Comparison of ENCODE assay signal across 1 cellular context in the genomic region with DNA sequence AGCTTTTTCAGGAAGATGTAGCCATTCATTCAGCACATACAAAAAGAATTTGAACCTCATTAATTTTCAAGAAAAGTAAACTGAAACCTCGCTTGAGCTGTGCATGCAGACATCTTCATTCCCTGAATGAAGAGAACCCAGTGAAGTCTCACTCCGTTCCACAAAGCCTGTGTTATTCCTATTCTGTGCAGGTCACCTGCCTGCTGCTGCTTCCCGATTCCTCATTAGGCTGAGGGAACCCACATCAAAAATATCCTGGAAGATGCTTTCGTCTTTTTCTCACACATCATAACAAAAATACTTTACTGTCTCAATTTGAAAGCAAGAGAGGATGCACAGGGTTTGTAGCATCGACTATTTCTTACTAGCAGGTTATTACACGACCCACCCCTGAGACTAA.
TF ChIP-seq lines count a peak whose summit lies in the region.

No MANE protein-coding gene starts in this region.

TF ChIP-seq in GM23338, 12 proteins besides CTCF, POLR2A, EP300 and RAD21 (continued from another document):
- TF ChIP-seq, protein P1, sequence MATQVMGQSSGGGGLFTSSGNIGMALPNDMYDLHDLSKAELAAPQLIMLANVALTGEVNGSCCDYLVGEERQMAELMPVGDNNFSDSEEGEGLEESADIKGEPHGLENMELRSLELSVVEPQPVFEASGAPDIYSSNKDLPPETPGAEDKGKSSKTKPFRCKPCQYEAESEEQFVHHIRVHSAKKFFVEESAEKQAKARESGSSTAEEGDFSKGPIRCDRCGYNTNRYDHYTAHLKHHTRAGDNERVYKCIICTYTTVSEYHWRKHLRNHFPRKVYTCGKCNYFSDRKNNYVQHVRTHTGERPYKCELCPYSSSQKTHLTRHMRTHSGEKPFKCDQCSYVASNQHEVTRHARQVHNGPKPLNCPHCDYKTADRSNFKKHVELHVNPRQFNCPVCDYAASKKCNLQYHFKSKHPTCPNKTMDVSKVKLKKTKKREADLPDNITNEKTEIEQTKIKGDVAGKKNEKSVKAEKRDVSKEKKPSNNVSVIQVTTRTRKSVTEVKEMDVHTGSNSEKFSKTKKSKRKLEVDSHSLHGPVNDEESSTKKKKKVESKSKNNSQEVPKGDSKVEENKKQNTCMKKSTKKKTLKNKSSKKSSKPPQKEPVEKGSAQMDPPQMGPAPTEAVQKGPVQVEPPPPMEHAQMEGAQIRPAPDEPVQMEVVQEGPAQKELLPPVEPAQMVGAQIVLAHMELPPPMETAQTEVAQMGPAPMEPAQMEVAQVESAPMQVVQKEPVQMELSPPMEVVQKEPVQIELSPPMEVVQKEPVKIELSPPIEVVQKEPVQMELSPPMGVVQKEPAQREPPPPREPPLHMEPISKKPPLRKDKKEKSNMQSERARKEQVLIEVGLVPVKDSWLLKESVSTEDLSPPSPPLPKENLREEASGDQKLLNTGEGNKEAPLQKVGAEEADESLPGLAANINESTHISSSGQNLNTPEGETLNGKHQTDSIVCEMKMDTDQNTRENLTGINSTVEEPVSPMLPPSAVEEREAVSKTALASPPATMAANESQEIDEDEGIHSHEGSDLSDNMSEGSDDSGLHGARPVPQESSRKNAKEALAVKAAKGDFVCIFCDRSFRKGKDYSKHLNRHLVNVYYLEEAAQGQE (IDR thresholded peaks at IDR 0.05; ENCODE audit: unreplicated experiment), result no peak
- no peak for TF ChIP-seq JUNB (IDR thresholded peaks at IDR 0.05; ENCODE audit: unreplicated experiment)
- no peak for TF ChIP-seq STAT1 (IDR thresholded peaks at IDR 0.05; ENCODE audit: unreplicated experiment)
- no peak for TF ChIP-seq EZH2phosphoT487 (IDR thresholded peaks at IDR 0.05; ENCODE audit: unreplicated experiment)
- TF ChIP-seq CREB1 (CRISPR knock-in tag; IDR thresholded peaks at IDR 0.05; ENCODE audit: low read depth), result no peak
- TF ChIP-seq, protein P2, sequence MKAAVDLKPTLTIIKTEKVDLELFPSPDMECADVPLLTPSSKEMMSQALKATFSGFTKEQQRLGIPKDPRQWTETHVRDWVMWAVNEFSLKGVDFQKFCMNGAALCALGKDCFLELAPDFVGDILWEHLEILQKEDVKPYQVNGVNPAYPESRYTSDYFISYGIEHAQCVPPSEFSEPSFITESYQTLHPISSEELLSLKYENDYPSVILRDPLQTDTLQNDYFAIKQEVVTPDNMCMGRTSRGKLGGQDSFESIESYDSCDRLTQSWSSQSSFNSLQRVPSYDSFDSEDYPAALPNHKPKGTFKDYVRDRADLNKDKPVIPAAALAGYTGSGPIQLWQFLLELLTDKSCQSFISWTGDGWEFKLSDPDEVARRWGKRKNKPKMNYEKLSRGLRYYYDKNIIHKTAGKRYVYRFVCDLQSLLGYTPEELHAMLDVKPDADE (IDR thresholded peaks at IDR 0.05), result no peak
- TF ChIP-seq ZNF114 (CRISPR knock-in tag; IDR thresholded peaks at IDR 0.05), result no peak
